13 cellular contexts compared by ENCODE assay signal in genomic region chr13:110233682-110234280, GRCh38.
DNase-seq lines count a peak whose midpoint lies in the region; ATAC-seq and TF ChIP-seq lines count a peak whose summit lies in the region.
"Had no signal": no experiment of that assay in that cellular context is flagged by ENCODE, and none has a peak within 500 bp of the region (broad histone marks: within the 10 kb centered on the region; RNA-seq: fewer than 3 reads in every experiment).

No MANE protein-coding gene starts in this region.

- H3K9me3 Mint-ChIP-seq in activated CD4-positive, alpha-beta T cell treated with anti-CD3 and anti-CD28 coated beads, Interleukin-2, amount 10 ng/mL, durations not matched to agents 24 days and 14 days = no peaks in the 10 kb centered on the region
- H3K9me3 Mint-ChIP-seq in nephron = no peaks in the 10 kb centered on the region
- H3K9me3 Mint-ChIP-seq in activated CD4-positive, alpha-beta T cell treated with anti-CD3 and anti-CD28 coated beads, Interleukin-2, amount 10 ng/mL, durations not matched to agents 7 days and 5 days = no peaks in the 10 kb centered on the region
- H3K9me3 Mint-ChIP-seq: activated T-cell treated with anti-CD3 and anti-CD28 coated beads, Interleukin-2, amount 50 U/mL, for 72 hours had no signal

- no peaks in the 10 kb centered on the region for H3K9me3 ChIP-seq in upper lobe of left lung
- H3K9me3 ChIP-seq: testis had no signal

- peak; percentile 34 for DNase-seq in activated CD4-positive, alpha-beta T cell treated with anti-CD3 and anti-CD28 coated beads, Interleukin-2, amount 10 ng/mL, durations not matched to agents 24 days and 14 days
- DNase-seq in activated CD4-positive, alpha-beta T cell treated with anti-CD3 and anti-CD28 coated beads for 48 hours = no peak
- DNase-seq in foreskin fibroblast = peak in 1 of 2 donors; percentile 61
- no peak for DNase-seq in upper lobe of left lung
- no peak for DNase-seq in SKM-1 (lab: John Stamatoyannopoulos, UW; ENCODE audit: unreplicated experiment)
- DNase-seq in activated CD4-positive, alpha-beta T cell treated with anti-CD3 and anti-CD28 coated beads, Interleukin-2, amount 10 ng/mL, durations not matched to agents 7 days and 5 days = no peak
- DNase-seq: 8988T; activated T-cell treated with anti-CD3 and anti-CD28 coated beads, Interleukin-2, amount 50 U/mL, for 72 hours; CD4-positive, alpha-beta memory T cell; NCI-H2107 had no signal

- H3K36me3 ChIP-seq in upper lobe of left lung = peaks cover 0 to 8% (median 0%) of the 10 kb centered on the region in 4 donors

- 63 to 64% methylated on average over 8 of the region's 8 CpGs for WGBS in upper lobe of left lung, 2 donors

- POLR2A ChIA-PET in activated CD4-positive, alpha-beta T cell treated with anti-CD3 and anti-CD28 coated beads, Interleukin-2, amount 10 ng/mL, durations not matched to agents 7 days and 5 days (lab: Charles Lee) = no interaction called here

- TF ChIP-seq CTCF in foreskin fibroblast (IDR thresholded peaks at IDR 0.05; ENCODE audit: low read depth, low read length) = no peak
- no peak for TF ChIP-seq CTCF in nephron (IDR thresholded peaks at IDR 0.05; ENCODE audit: unreplicated experiment in 3 of 3)
- no peak for TF ChIP-seq CTCF in upper lobe of left lung (IDR thresholded peaks at IDR 0.05)

- H3K4me3 ChIP-seq in foreskin fibroblast (ENCODE audit: low read depth in 1 of 2, low read length in 2 of 2) = peak overlapping the region; percentile 31 to 44
- peak overlapping the region in 1 of 4 donors; percentile 12 for H3K4me3 ChIP-seq in upper lobe of left lung
- H3K4me3 ChIP-seq: testis had no signal

- H3K27me3 ChIP-seq in upper lobe of left lung = no peaks in the 10 kb centered on the region
- H3K27me3 ChIP-seq: testis had no signal

- no peak for TF ChIP-seq POLR2A in upper lobe of left lung (IDR thresholded peaks at IDR 0.05)

- H3K27me3 Mint-ChIP-seq in activated CD4-positive, alpha-beta T cell treated with anti-CD3 and anti-CD28 coated beads, Interleukin-2, amount 10 ng/mL, durations not matched to agents 24 days and 14 days = peaks cover 22% of the 10 kb centered on the region
- peaks cover 4% of the 10 kb centered on the region for H3K27me3 Mint-ChIP-seq in nephron (ENCODE audit: low read depth)
- H3K27me3 Mint-ChIP-seq in activated CD4-positive, alpha-beta T cell treated with anti-CD3 and anti-CD28 coated beads, Interleukin-2, amount 10 ng/mL, durations not matched to agents 7 days and 5 days = peaks cover 11% of the 10 kb centered on the region

- ATAC-seq in upper lobe of left lung (ENCODE audit: low FRiP score in 2 of 2) (peak in 1 of 2 donors; percentile 22), HG03039 (IDR thresholded peaks at IDR 0.05; ENCODE audit: unreplicated experiment) (no peak)
- ATAC-seq: activated T-cell treated with anti-CD3 and anti-CD28 coated beads, Interleukin-2, amount 50 U/mL, for 72 hours had no signal

- H3K4me1 Mint-ChIP-seq in activated CD4-positive, alpha-beta T cell treated with anti-CD3 and anti-CD28 coated beads, Interleukin-2, amount 10 ng/mL, durations not matched to agents 24 days and 14 days = no peaks in the 10 kb centered on the region
- H3K4me1 Mint-ChIP-seq in nephron = peaks cover 69% of the 10 kb centered on the region
- H3K4me1 Mint-ChIP-seq in activated CD4-positive, alpha-beta T cell treated with anti-CD3 and anti-CD28 coated beads, Interleukin-2, amount 10 ng/mL, durations not matched to agents 7 days and 5 days = no peaks in the 10 kb centered on the region

- CTCF ChIA-PET in activated CD4-positive, alpha-beta T cell treated with anti-CD3 and anti-CD28 coated beads, Interleukin-2, amount 10 ng/mL, durations not matched to agents 7 days and 5 days (lab: Charles Lee) = no interaction called here

- intact Hi-C loops in activated CD4-positive, alpha-beta T cell treated with anti-CD3 and anti-CD28 coated beads, Interleukin-2, amount 10 ng/mL, durations not matched to agents 24 days and 14 days (cut with micrococcal nuclease) = no loop called here

- H3K27ac ChIP-seq in upper lobe of left lung = peak overlapping the region; percentile 23 to 73 (median 62)

- TF ChIP-seq EP300 in upper lobe of left lung (IDR thresholded peaks at IDR 0.05) = no peak

- no peaks in the 10 kb centered on the region for H3K36me3 Mint-ChIP-seq in activated CD4-positive, alpha-beta T cell treated with anti-CD3 and anti-CD28 coated beads, Interleukin-2, amount 10 ng/mL, durations not matched to agents 24 days and 14 days (ENCODE audit: low read depth)
- peaks cover 22% of the 10 kb centered on the region for H3K36me3 Mint-ChIP-seq in nephron (ENCODE audit: low read depth)
- H3K36me3 Mint-ChIP-seq in activated CD4-positive, alpha-beta T cell treated with anti-CD3 and anti-CD28 coated beads, Interleukin-2, amount 10 ng/mL, durations not matched to agents 7 days and 5 days (ENCODE audit: low read depth) = no peaks in the 10 kb centered on the region
- H3K36me3 Mint-ChIP-seq: CD4-positive, alpha-beta memory T cell had no signal

- H3K4me3 Mint-ChIP-seq in activated CD4-positive, alpha-beta T cell treated with anti-CD3 and anti-CD28 coated beads, Interleukin-2, amount 10 ng/mL, durations not matched to agents 24 days and 14 days = no peak overlapping the region
- no peak overlapping the region for H3K4me3 Mint-ChIP-seq in nephron
- H3K4me3 Mint-ChIP-seq in activated CD4-positive, alpha-beta T cell treated with anti-CD3 and anti-CD28 coated beads, Interleukin-2, amount 10 ng/mL, durations not matched to agents 7 days and 5 days = no peak overlapping the region
- H3K4me3 Mint-ChIP-seq: activated T-cell treated with anti-CD3 and anti-CD28 coated beads, Interleukin-2, amount 50 U/mL, for 72 hours; CD4-positive, alpha-beta memory T cell had no signal

- H3K4me1 ChIP-seq in upper lobe of left lung = peaks cover 26 to 53% (median 47%) of the 10 kb centered on the region in 4 donors

- H3K27ac Mint-ChIP-seq in activated CD4-positive, alpha-beta T cell treated with anti-CD3 and anti-CD28 coated beads, Interleukin-2, amount 10 ng/mL, durations not matched to agents 24 days and 14 days = no peak overlapping the region
- H3K27ac Mint-ChIP-seq in nephron = peak overlapping the region in 2 of 3 experiments; percentile 48 to 82
- H3K27ac Mint-ChIP-seq in activated CD4-positive, alpha-beta T cell treated with anti-CD3 and anti-CD28 coated beads, Interleukin-2, amount 10 ng/mL, durations not matched to agents 7 days and 5 days = no peak overlapping the region
- H3K27ac Mint-ChIP-seq: activated T-cell treated with anti-CD3 and anti-CD28 coated beads, Interleukin-2, amount 50 U/mL, for 72 hours; CD4-positive, alpha-beta memory T cell had no signal

Comparison
In these comparisons a context has a peak if more than half of its experiments do, and no peak if none do; other contexts are left out.
1. H3K27ac Mint-ChIP-seq: peak in nephron (2 of 3); none in activated CD4-positive, alpha-beta T cell treated with anti-CD3 and anti-CD28 coated beads, Interleukin-2, amount 10 ng/mL, durations not matched to agents 24 days and 14 days (single experiment) and activated CD4-positive, alpha-beta T cell treated with anti-CD3 and anti-CD28 coated beads, Interleukin-2, amount 10 ng/mL, durations not matched to agents 7 days and 5 days (single experiment).